In the genomic region with DNA sequence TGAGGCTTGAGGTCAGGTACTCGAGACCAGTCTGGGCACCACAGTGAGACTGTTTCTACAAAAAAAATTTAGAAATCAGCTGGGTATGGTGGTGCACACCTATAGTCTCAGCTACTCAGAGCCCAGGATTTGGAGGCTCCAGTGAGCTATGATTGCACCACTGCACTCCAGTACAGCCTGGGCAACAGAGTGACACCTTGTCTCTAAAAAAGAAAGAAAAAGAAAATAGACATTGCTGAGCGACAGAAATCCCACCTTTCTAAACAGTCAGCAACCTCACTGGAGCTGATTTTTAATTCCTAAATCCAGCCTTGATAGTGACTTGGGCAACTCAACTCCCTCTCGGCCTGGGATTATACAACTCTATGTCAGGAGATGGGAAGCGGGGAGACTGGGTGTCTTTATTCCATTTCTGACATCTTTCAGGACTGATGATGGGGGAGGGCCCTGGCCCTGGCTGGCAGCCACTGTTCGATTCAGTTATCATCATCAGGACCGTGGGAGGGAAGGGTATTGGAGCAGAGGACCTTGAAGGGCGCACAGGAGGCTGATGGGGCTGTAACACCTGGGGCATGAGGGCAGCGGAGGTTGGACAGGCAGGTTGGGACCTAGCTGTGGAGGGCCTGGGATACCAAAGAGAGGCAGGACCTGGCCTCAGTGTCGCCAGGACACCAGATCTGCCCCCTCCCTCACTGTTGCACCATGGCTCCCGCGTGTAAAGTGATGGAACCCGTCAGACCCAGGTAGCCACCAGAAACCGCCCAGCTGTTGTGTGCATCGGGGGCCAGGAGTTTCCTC, we compare ENCODE assay signal across 8 cellular contexts. TPM values are rescaled to one million over a fixed set of nuclear protein-coding genes. Genes with fewer than 3 reads are reported as not detected.
DNase-seq lines count a peak whose midpoint lies in the region; ATAC-seq, FAIRE-seq and TF ChIP-seq lines count a peak whose summit lies in the region.

No MANE protein-coding gene starts in this region.

- WGBS in A549 (ENCODE audit: missing lambda C conversion rate) = 74% methylated on average over 14 of the region's 14 CpGs

- no peak for FAIRE-seq in A549 (lab: Jason Lieb, UNC)

- H3K9me3 Mint-ChIP-seq in naive B cell = no peaks in the 10 kb centered on the region

- peak overlapping the region; percentile 85 to 94 for H3K27ac ChIP-seq in A549

- H3K4me1 ChIP-seq in A549 = peaks cover 28% of the 10 kb centered on the region

- TF ChIP-seq EP300 in A549 (IDR thresholded peaks at IDR 0.05) = no peak

- no peak; the same call in 1 of the 2 replicates for TF ChIP-seq POLR2A in A549 (IDR thresholded peaks at IDR 0.05; ENCODE audit: low read length)

- no peak for TF ChIP-seq RAD21 in A549 (conservative IDR thresholded peaks at IDR 0.05 in 1 of 2, IDR thresholded peaks at IDR 0.05 in 1 of 2)

- H3K4me2 ChIP-seq in A549 = peak overlapping the region; percentile 79

- H3K27me3 Mint-ChIP-seq in naive B cell = no peaks in the 10 kb centered on the region

- peak overlapping the region in 5 of 6 donors; percentile 58 to 97 (median 93) for H3K27ac Mint-ChIP-seq in naive B cell

- no peaks in the 10 kb centered on the region for H3K9me3 ChIP-seq in A549

- CTCF ChIA-PET in A549 (lab: Yijun Ruan, JAX) = interaction anchor here (0.8 to 27.1 kb wide), 7 partner anchors 14 to 150 kb away, joined by 3 to 764 read pairs (median 75); a partner anchor contains a TSS

- TF ChIP-seq CTCF in A549 (IDR thresholded peaks at IDR 0.05) (no peak), choroid plexus epithelial cell (conservative IDR thresholded peaks at IDR 0.05; ENCODE audit: low read depth, low read length) (no peak)

- H3K4me3 ChIP-seq in A549 = peak overlapping the region; percentile 55
- peak overlapping the region; percentile 85 for H3K4me3 ChIP-seq in Jurkat, Clone E6-1 (ENCODE audit: low read length)
- H3K4me3 ChIP-seq in choroid plexus epithelial cell (ENCODE audit: low read depth, low read length) = peak overlapping the region; percentile 80

- POLR2A ChIA-PET in A549 (lab: Yijun Ruan, JAX) = interaction anchor here (0.6 to 2.8 kb wide), 13 partner anchors 9 to 149 kb away, joined by 3 to 23 read pairs (median 5); a partner anchor contains a TSS

- H3K4me1 Mint-ChIP-seq in naive B cell = peaks cover 15 to 34% (median 29%) of the 10 kb centered on the region in 3 donors

- ATAC-seq in A549 = peak in 1 of 2 experiments; percentile 3; a peak in 3 of 6 replicates
- ATAC-seq in naive B cell (ENCODE audit: low read depth in 2 of 2) = no peak
- no peak for ATAC-seq in left lobe of liver
- ATAC-seq in HG02623 (IDR thresholded peaks at IDR 0.05; ENCODE audit: unreplicated experiment) = no peak

- no peak for DNase-seq in A549 (ENCODE audit: low read depth in 1 of 2, low spot score in 1 of 2)
- no peak for DNase-seq in Jurkat, Clone E6-1 (ENCODE audit: low read depth, low spot score)
- DNase-seq in choroid plexus epithelial cell (ENCODE audit: low read depth) = no peak
- no peak for DNase-seq in naive B cell
- DNase-seq in SKM-1 (lab: John Stamatoyannopoulos, UW; ENCODE audit: unreplicated experiment) = no peak
- DNase-seq in left lobe of liver (ENCODE audit: low spot score) = no peak
- DNase-seq in foreskin melanocyte = no peak

- H3K36me3 Mint-ChIP-seq in naive B cell = no peaks in the 10 kb centered on the region

- peak overlapping the region; percentile 79 to 99 (median 95) for H3K4me3 Mint-ChIP-seq in naive B cell

TF ChIP-seq in A549, 52 proteins besides CTCF, POLR2A, EP300 and RAD21:
- TF ChIP-seq ZFP36 (IDR thresholded peaks at IDR 0.05; ENCODE audit: borderline replicate concordance, partially characterized antibody) (no peak), ZNF302 (CRISPR knock-in tag; IDR thresholded peaks at IDR 0.05) (no peak), ZC3H11A (IDR thresholded peaks at IDR 0.05) (no peak), JUN (IDR thresholded peaks at IDR 0.05) (no peak), HOXB13 (CRISPR knock-in tag; IDR thresholded peaks at IDR 0.05; ENCODE audit: low read depth) (no peak), RFX5 (IDR thresholded peaks at IDR 0.05) (no peak), CHD2 (IDR thresholded peaks at IDR 0.05; ENCODE audit: low read length, partially characterized antibody) (no peak)
- TF ChIP-seq, protein P1, sequence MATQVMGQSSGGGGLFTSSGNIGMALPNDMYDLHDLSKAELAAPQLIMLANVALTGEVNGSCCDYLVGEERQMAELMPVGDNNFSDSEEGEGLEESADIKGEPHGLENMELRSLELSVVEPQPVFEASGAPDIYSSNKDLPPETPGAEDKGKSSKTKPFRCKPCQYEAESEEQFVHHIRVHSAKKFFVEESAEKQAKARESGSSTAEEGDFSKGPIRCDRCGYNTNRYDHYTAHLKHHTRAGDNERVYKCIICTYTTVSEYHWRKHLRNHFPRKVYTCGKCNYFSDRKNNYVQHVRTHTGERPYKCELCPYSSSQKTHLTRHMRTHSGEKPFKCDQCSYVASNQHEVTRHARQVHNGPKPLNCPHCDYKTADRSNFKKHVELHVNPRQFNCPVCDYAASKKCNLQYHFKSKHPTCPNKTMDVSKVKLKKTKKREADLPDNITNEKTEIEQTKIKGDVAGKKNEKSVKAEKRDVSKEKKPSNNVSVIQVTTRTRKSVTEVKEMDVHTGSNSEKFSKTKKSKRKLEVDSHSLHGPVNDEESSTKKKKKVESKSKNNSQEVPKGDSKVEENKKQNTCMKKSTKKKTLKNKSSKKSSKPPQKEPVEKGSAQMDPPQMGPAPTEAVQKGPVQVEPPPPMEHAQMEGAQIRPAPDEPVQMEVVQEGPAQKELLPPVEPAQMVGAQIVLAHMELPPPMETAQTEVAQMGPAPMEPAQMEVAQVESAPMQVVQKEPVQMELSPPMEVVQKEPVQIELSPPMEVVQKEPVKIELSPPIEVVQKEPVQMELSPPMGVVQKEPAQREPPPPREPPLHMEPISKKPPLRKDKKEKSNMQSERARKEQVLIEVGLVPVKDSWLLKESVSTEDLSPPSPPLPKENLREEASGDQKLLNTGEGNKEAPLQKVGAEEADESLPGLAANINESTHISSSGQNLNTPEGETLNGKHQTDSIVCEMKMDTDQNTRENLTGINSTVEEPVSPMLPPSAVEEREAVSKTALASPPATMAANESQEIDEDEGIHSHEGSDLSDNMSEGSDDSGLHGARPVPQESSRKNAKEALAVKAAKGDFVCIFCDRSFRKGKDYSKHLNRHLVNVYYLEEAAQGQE (IDR thresholded peaks at IDR 0.05) = no peak
TF ChIP-seq in A549: peak in this region for 0.

RNA-seq across cellular contexts. Expression of a gene that starts 14.7 kb away (rescaled TPM):
- 185 and 209 TPM in 2 replicates for polyA plus RNA-seq in A549 (2011; rRNA removed)
- 1,409 and 1,648 TPM in 2 replicates for polyA plus RNA-seq in A549 (2012; cell fraction: cytosol; rRNA removed)
- polyA plus RNA-seq in A549 (2012; cell fraction: nucleus; rRNA removed) = 1,259 and 1,748 TPM in 2 replicates
- polyA plus RNA-seq in A549 (2017; fragmentation: RNase III; extraction: RNeasy Plus Mini Kit Qiagen cat#74134 plus additional on column Dnase treatment) = 547 to 666 TPM (median 620 TPM) in 3 replicates
- 41.9 and 74.6 TPM in 2 replicates for polyA minus RNA-seq in A549 (2011; rRNA and poly(A)+ RNA removed)
- polyA plus RNA-seq in Jurkat, Clone E6-1 (2012; ENCODE audit: insufficient read depth, insufficient read length) = 188 TPM
- 10 to 100 TPM; 24.3 to 55.2 (median 45.3) TPM for polyA plus RNA-seq in naive B cell (ENCODE audit: low read depth in 6 of 6)
- total RNA-seq in left lobe of liver = 72.4 TPM

RNA-seq across cellular contexts. Expression of a gene that starts 41.6 kb away (rescaled TPM):
- polyA plus RNA-seq in A549 (2011; rRNA removed) (140 and 141 TPM in 2 replicates), A549 (2017; fragmentation: RNase III; extraction: RNeasy Plus Mini Kit Qiagen cat#74134 plus additional on column Dnase treatment) (295 to 306 TPM (median 302 TPM) in 3 replicates), naive B cell (ENCODE audit: low read depth in 6 of 6) (1 to 10 TPM in 5 of 6 donors, under 1 TPM in 1; 0.40 to 2.8 (median 2.2) TPM)
- 45.1 and 50.9 TPM in 2 replicates for polyA plus RNA-seq in A549 (2012; cell fraction: cytosol; rRNA removed)
- 40.3 and 49.7 TPM in 2 replicates for polyA plus RNA-seq in A549 (2012; cell fraction: nucleus; rRNA removed)
- 131 and 145 TPM in 2 replicates for polyA minus RNA-seq in A549 (2011; rRNA and poly(A)+ RNA removed)
- 87.8 TPM for polyA plus RNA-seq in Jurkat, Clone E6-1 (2012; ENCODE audit: insufficient read depth, insufficient read length)
- 44.8 TPM for total RNA-seq in left lobe of liver

Comparison
In these comparisons a context has a peak if more than half of its experiments do, and no peak if none do; other contexts are left out.
1. RNA of a gene that starts 41.6 kb away (polyA plus RNA-seq): 40.3 to 306 TPM in A549; 0.40 to 2.8 TPM in naive B cell; every median in the first group is over 10 times any median in the second.
2. Peak in every context shown above with its lines, with median percentiles within 50 percentile points of each other: H3K4me3 ChIP-seq.